Comparison of ENCODE assay signal across 8 cellular contexts in the genomic region with DNA sequence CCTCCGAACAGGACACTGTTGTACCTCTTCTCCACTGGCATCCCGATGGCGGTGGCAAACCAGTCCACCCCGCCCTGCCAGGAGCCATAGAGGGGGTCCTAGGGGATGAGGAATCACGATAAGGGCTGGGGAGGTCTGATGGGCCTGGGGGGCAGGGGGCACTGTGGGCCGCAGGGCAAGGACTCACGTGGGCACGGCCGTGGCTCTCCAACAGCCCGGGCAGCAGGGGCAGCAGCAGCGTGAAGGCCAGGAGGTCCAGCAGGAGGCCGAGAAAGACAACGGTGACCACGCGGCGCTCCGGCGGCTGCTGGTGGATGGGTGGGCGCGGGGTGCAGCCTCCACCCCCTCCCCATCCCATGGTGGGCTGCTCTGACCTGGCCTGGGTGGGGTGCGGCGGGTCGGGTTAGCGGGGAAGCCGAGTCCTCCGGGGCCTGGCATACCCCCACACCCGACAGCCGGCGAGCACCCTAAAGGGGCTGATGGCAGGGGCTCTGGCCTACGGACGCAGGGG. TPM values are rescaled to one million over a fixed set of nuclear protein-coding genes. Genes with fewer than 3 reads are reported as not detected.
DNase-seq lines count a peak whose midpoint lies in the region; ATAC-seq and TF ChIP-seq lines count a peak whose summit lies in the region.

No MANE protein-coding gene starts in this region.

- H3K4me3 ChIP-seq in coronary artery (peak overlapping the region; percentile 98), mucosa of descending colon (peak overlapping the region; percentile 75)

- H3K36me3 Mint-ChIP-seq in stimulated activated naive CD8-positive, alpha-beta T cell treated with anti-CD3 and anti-CD28 coated beads, Interleukin-15, Interleukin-2, amounts not matched to agents 100 ng/mL and 50 ng/mL, for 24 hours (ENCODE audit: low read depth), result peaks cover 60% of the 10 kb centered on the region

- H3K9me3 Mint-ChIP-seq in stimulated activated naive CD8-positive, alpha-beta T cell treated with anti-CD3 and anti-CD28 coated beads, Interleukin-15, Interleukin-2, amounts not matched to agents 100 ng/mL and 50 ng/mL, for 24 hours, result no peaks in the 10 kb centered on the region

- H3K27ac ChIP-seq in coronary artery, result peak overlapping the region; percentile 90 to 94

- peak overlapping the region; percentile 96 for H3K4me3 Mint-ChIP-seq in stimulated activated naive CD8-positive, alpha-beta T cell treated with anti-CD3 and anti-CD28 coated beads, Interleukin-15, Interleukin-2, amounts not matched to agents 100 ng/mL and 50 ng/mL, for 24 hours

- no peak for ATAC-seq in stimulated activated naive CD8-positive, alpha-beta T cell treated with anti-CD3 and anti-CD28 coated beads, Interleukin-15, Interleukin-2, amounts not matched to agents 100 U/mL and 50 U/mL, for 24 hours
- ATAC-seq in mucosa of descending colon (no peak), HG03457 (IDR thresholded peaks at IDR 0.05; ENCODE audit: unreplicated experiment) (no peak)

- peak overlapping the region; percentile 96 for H3K27ac Mint-ChIP-seq in stimulated activated naive CD8-positive, alpha-beta T cell treated with anti-CD3 and anti-CD28 coated beads, Interleukin-15, Interleukin-2, amounts not matched to agents 100 ng/mL and 50 ng/mL, for 24 hours

- no peaks in the 10 kb centered on the region for H3K9me3 ChIP-seq in mucosa of descending colon

- H3K27me3 Mint-ChIP-seq in stimulated activated naive CD8-positive, alpha-beta T cell treated with anti-CD3 and anti-CD28 coated beads, Interleukin-15, Interleukin-2, amounts not matched to agents 100 ng/mL and 50 ng/mL, for 24 hours, result no peaks in the 10 kb centered on the region

- peaks cover 34% of the 10 kb centered on the region for H3K4me1 ChIP-seq in mucosa of descending colon (ENCODE audit: low read depth)

- DNase-seq in stimulated activated naive CD8-positive, alpha-beta T cell treated with anti-CD3 and anti-CD28 coated beads, Interleukin-15, Interleukin-2, amounts not matched to agents 100 U/mL and 50 U/mL, for 24 hours, result no peak
- DNase-seq in coronary artery (ENCODE audit: low spot score), result peak; percentile 79
- peak in 1 of 3 donors; percentile 60 for DNase-seq in mucosa of descending colon
- DNase-seq in 8988T, result no peak
- no peak for DNase-seq in hippocampal formation (lab: John Stamatoyannopoulos, UW)
- no peak for DNase-seq in DMS79 treated with DMSO at 0.1 percent for 48 hours (lab: John Stamatoyannopoulos, UW)

- intact Hi-C loops in mucosa of descending colon (cut with DNase I, micrococcal nuclease), result loop anchor here (10.0 kb wide), 2 partner anchors 89 to 169 kb away; a partner anchor contains a TSS

- no peak for TF ChIP-seq CTCF in coronary artery (IDR thresholded peaks at IDR 0.05)
- no peak for TF ChIP-seq CTCF in mucosa of descending colon (IDR thresholded peaks at IDR 0.05)

- no peaks in the 10 kb centered on the region for H3K36me3 ChIP-seq in mucosa of descending colon (ENCODE audit: low read depth)

- H3K4me1 Mint-ChIP-seq in stimulated activated naive CD8-positive, alpha-beta T cell treated with anti-CD3 and anti-CD28 coated beads, Interleukin-15, Interleukin-2, amounts not matched to agents 100 ng/mL and 50 ng/mL, for 24 hours (ENCODE audit: low read depth), result peaks cover 48% of the 10 kb centered on the region

RNA-seq across cellular contexts. Expression of a gene that starts 29.6 kb away (rescaled TPM):
- total RNA-seq in mucosa of descending colon, result 10 to 100 TPM; 18.2 to 23.8 (median 23.5) TPM

RNA-seq across cellular contexts. Expression of a gene that starts 29.8 kb away (rescaled TPM):
- total RNA-seq in mucosa of descending colon, result 1 to 10 TPM in 2 of 3 donors, under 1 TPM in 1; 0.87 to 8.9 (median 3.9) TPM
